ENCODE assay signal across 22 cellular contexts in genomic region chr2:16588565-16588964, GRCh38.
A peak's percentile ranks its signal among the peaks of the same experiment; 100 is the strongest.
DNase-seq lines count a peak whose midpoint lies in the region; ATAC-seq and TF ChIP-seq lines count a peak whose summit lies in the region.
"Had no signal": no experiment of that assay in that cellular context is flagged by ENCODE, and none has a peak within 500 bp of the region (broad histone marks: within the 10 kb centered on the region; RNA-seq: fewer than 3 reads in every experiment).

No MANE protein-coding gene starts in this region.

- H3K9ac ChIP-seq in H9 (ENCODE audit: extremely low read depth, insufficient read length, low read length) (no peak overlapping the region), iPS-18a (ENCODE audit: low read length) (peak overlapping the region; percentile 2), neural progenitor cell (no peak overlapping the region)

- H4K5ac ChIP-seq in H9 (ENCODE audit: insufficient read length, low read depth, low read length) = no peak overlapping the region

- H3K4me3 ChIP-seq in iPS-18a (ENCODE audit: low read length) (peak overlapping the region; percentile 13), neural progenitor cell (no peak overlapping the region), Peyer's patch (no peak overlapping the region)
- H3K4me3 ChIP-seq: HAP-1 had no signal

- peak overlapping the region; percentile 67 for H3T11ph ChIP-seq in H9 (ENCODE audit: low read length)

- no CpG with 5 or more reads among the region's 3 CpGs for WGBS in H9 (ENCODE audit: extremely low coverage, insufficient read length, low lambda C conversion rate)

- H2AFZ ChIP-seq in H9 (ENCODE audit: low read length) (no peak overlapping the region), neural progenitor cell (replicated peaks) (no peak overlapping the region)

- H3K27me3 Mint-ChIP-seq in H9 (ENCODE audit: low read depth) (no peaks in the 10 kb centered on the region), neural progenitor cell (ENCODE audit: insufficient read depth, low read depth) (no peaks in the 10 kb centered on the region)

- H3K36me3 ChIP-seq in iPS-18a (ENCODE audit: control insufficient read depth, low read depth, low read length) = no peaks in the 10 kb centered on the region
- no peaks in the 10 kb centered on the region for H3K36me3 ChIP-seq in neural progenitor cell
- H3K36me3 ChIP-seq in Peyer's patch = no peaks in the 10 kb centered on the region
- H3K36me3 ChIP-seq: BE2C, HAP-1 had no signal

- H3K9me3 Mint-ChIP-seq in H9 (no peaks in the 10 kb centered on the region; a peak in 1 of 5 replicates), neural progenitor cell (no peaks in the 10 kb centered on the region)

- no peak overlapping the region for H2BK12ac ChIP-seq in H9 (ENCODE audit: insufficient read length, low read depth, low read length)

- H3K4me1 ChIP-seq in H9 (ENCODE audit: insufficient read depth, low read length) (peaks cover 3% of the 10 kb centered on the region), iPS-18a (ENCODE audit: control insufficient read depth, low read depth, low read length) (peaks cover 19% of the 10 kb centered on the region), neural progenitor cell (peaks cover 13% of the 10 kb centered on the region), Peyer's patch (no peaks in the 10 kb centered on the region)
- H3K4me1 ChIP-seq: BE2C, HAP-1 had no signal

- no peak overlapping the region for H2AK5ac ChIP-seq in H9 (ENCODE audit: insufficient read length, low read length)

- H3K27ac Mint-ChIP-seq in H9 (peak overlapping the region; percentile 80 to 92 (median 87); a peak in 6 of 7 replicates), neural progenitor cell (no peak overlapping the region)
- H3K27ac Mint-ChIP-seq: CD4-positive, CD25-positive, alpha-beta regulatory T cell had no signal

- H2BK15ac ChIP-seq in H9 (ENCODE audit: low read depth, low read length) = no peak overlapping the region

- no peak overlapping the region for H3K14ac ChIP-seq in H9 (ENCODE audit: insufficient read depth, low read length)

- peak overlapping the region; percentile 75 for H2BK20ac ChIP-seq in H9 (ENCODE audit: low read depth, low read length, poor library complexity, severe bottlenecking)

- no peak overlapping the region for H4K8ac ChIP-seq in H9 (replicated peaks; ENCODE audit: insufficient read length, low read depth, low read length)

- H4K20me1 ChIP-seq in H9 (ENCODE audit: control insufficient read depth, insufficient read depth, insufficient read length) = no peaks in the 10 kb centered on the region
- no peaks in the 10 kb centered on the region for H4K20me1 ChIP-seq in neural progenitor cell (ENCODE audit: low read depth)

- H3K4me3 Mint-ChIP-seq in H9 (no peak overlapping the region), neural progenitor cell (no peak overlapping the region)
- H3K4me3 Mint-ChIP-seq: CD4-positive, CD25-positive, alpha-beta regulatory T cell had no signal

- no peak overlapping the region for H3K4ac ChIP-seq in H9 (ENCODE audit: low read depth, low read length)

- H3K79me1 ChIP-seq in H9 (ENCODE audit: insufficient read depth, low read depth, low read length, poor library complexity, severe bottlenecking) = no peaks in the 10 kb centered on the region

- H2BK5ac ChIP-seq in H9 (ENCODE audit: insufficient read length, low read length) = no peak overlapping the region

- no peak for DNase-seq in H9
- DNase-seq in astrocyte of the hippocampus (ENCODE audit: low read depth, low spot score) = peak; percentile 44
- peak; percentile 36 for DNase-seq in neural progenitor cell (ENCODE audit: low spot score)
- no peak for DNase-seq in Peyer's patch
- DNase-seq: BE2C; CD4-positive, CD25-positive, alpha-beta regulatory T cell; COR-L47; DMS 273 treated with DMSO at 0.1 percent for 48 hours; DND-41; KG1; NCI-H1105 treated with DMSO at 0.1 percent for 48 hours; NCI-H1694; NCI-H2081 treated with DMSO at 0.1 percent for 48 hours; NCI-H446 treated with DMSO at 0.1 percent for 48 hours; NCI-H69; SHP77 had no signal

- H3K56ac ChIP-seq in H9 (ENCODE audit: insufficient read length, low read depth, low read length) = no peak overlapping the region

- ATAC-seq in GM21529 (IDR thresholded peaks at IDR 0.05; ENCODE audit: unreplicated experiment) (no peak), HG02610 (IDR thresholded peaks at IDR 0.05; ENCODE audit: unreplicated experiment) (no peak), HG03342 (IDR thresholded peaks at IDR 0.05; ENCODE audit: unreplicated experiment) (no peak)
- ATAC-seq: HepG2 had no signal

- H3K9me3 ChIP-seq in H9 (ENCODE audit: control insufficient read depth, low read depth, low read length) (no peaks in the 10 kb centered on the region), iPS-18a (ENCODE audit: control insufficient read depth, low read depth, low read length) (no peaks in the 10 kb centered on the region), neural progenitor cell (ENCODE audit: low read depth) (no peaks in the 10 kb centered on the region), Peyer's patch (no peaks in the 10 kb centered on the region)
- H3K9me3 ChIP-seq: BE2C, HAP-1 had no signal

- no peak for TF ChIP-seq CTCF in H9 (conservative IDR thresholded peaks at IDR 0.05)
- TF ChIP-seq CTCF in neural progenitor cell (IDR thresholded peaks at IDR 0.05) = no peak
- no peak for TF ChIP-seq CTCF in Peyer's patch (IDR thresholded peaks at IDR 0.05)

- no peaks in the 10 kb centered on the region for H3K23me2 ChIP-seq in H9 (ENCODE audit: insufficient read length, low read depth, low read length, poor library complexity, severe bottlenecking)

- H3K18ac ChIP-seq in H9 (ENCODE audit: insufficient read length, low read depth, low read length) = no peak overlapping the region

- peaks cover 21 to 22% of the 10 kb centered on the region in 2 experiments for H3K4me1 Mint-ChIP-seq in H9
- peaks cover 14% of the 10 kb centered on the region for H3K4me1 Mint-ChIP-seq in neural progenitor cell
- H3K4me1 Mint-ChIP-seq: CD4-positive, CD25-positive, alpha-beta regulatory T cell had no signal

- no peak overlapping the region for H4K91ac ChIP-seq in H9 (ENCODE audit: insufficient read length, low read depth, low read length)

- H3K79me2 ChIP-seq in H9 (ENCODE audit: insufficient read depth, low read length) = no peaks in the 10 kb centered on the region
- no peaks in the 10 kb centered on the region for H3K79me2 ChIP-seq in neural progenitor cell (ENCODE audit: low read depth)

- H3K27ac ChIP-seq in H9 (ENCODE audit: insufficient read length, low read depth, low read length) (peak overlapping the region; percentile 18), iPS-18a (ENCODE audit: low read length) (no peak overlapping the region), neural progenitor cell (no peak overlapping the region), Peyer's patch (no peak overlapping the region)

- H3K36me3 Mint-ChIP-seq in H9 (ENCODE audit: insufficient read depth in 1 of 3, low read depth in 3 of 3) (no peaks in the 10 kb centered on the region; a peak in 2 of 7 replicates), neural progenitor cell (no peaks in the 10 kb centered on the region)
- H3K36me3 Mint-ChIP-seq: CD4-positive, CD25-positive, alpha-beta regulatory T cell had no signal

- H3K27me3 ChIP-seq in H9 (ENCODE audit: insufficient read depth, low read length) = no peaks in the 10 kb centered on the region
- no peaks in the 10 kb centered on the region for H3K27me3 ChIP-seq in iPS-18a (ENCODE audit: control insufficient read depth, insufficient read depth, low read length)
- H3K27me3 ChIP-seq in neural progenitor cell = no peaks in the 10 kb centered on the region
- no peaks in the 10 kb centered on the region for H3K27me3 ChIP-seq in Peyer's patch
- H3K27me3 ChIP-seq: BE2C had no signal

- H3K4me2 ChIP-seq in H9 (ENCODE audit: insufficient read depth, insufficient read length, low read length) = peak overlapping the region; percentile 25
- peak overlapping the region; percentile 11 for H3K4me2 ChIP-seq in neural progenitor cell

- no peak for TF ChIP-seq POLR2A in Peyer's patch (IDR thresholded peaks at IDR 0.05)

- no peak overlapping the region for H2BK120ac ChIP-seq in H9 (ENCODE audit: low read depth, low read length, poor library complexity, severe bottlenecking)

- no peak overlapping the region for H3K23ac ChIP-seq in H9 (ENCODE audit: insufficient read length, low read depth, low read length)

- no peaks in the 10 kb centered on the region for H3F3A ChIP-seq in neural progenitor cell (ENCODE audit: low read depth)

Comparison
In these comparisons a context has a peak if more than half of its experiments do, and no peak if none do; other contexts are left out.
1. DNase-seq: peak in astrocyte of the hippocampus (single experiment) and neural progenitor cell (single experiment); none in H9 (single experiment) and Peyer's patch (0 of 3).